Comparison of ENCODE assay signal across 1 cellular context in the genomic region with DNA sequence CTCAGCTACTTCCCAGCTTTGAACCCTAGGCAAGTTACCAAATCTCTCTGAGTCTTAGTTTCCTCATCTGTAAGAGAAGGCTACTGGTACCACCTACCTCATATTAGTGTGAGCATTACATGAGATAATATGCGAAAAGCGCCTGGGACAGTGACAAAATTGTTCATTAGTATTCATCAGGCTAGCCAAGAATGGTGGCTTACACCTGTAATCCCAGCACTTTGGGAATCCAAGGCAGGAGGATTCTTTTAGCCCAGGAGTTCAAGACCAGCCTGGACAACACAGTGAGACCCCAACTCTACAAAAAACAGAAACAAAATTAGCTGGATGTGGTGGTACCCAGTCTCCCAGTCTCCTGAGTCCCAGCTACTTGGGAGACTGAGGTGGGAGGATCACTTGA.
TF ChIP-seq lines count a peak whose summit lies in the region.

No MANE protein-coding gene starts in this region.

TF ChIP-seq in IMR-90, 13 proteins besides CTCF, POLR2A, EP300 and RAD21:
- no peak for TF ChIP-seq CHD1 (IDR thresholded peaks at IDR 0.05; ENCODE audit: low read depth, low read length)
- TF ChIP-seq FOS (IDR thresholded peaks at IDR 0.05; ENCODE audit: low read depth, low read length): no peak
- TF ChIP-seq, protein P1, sequence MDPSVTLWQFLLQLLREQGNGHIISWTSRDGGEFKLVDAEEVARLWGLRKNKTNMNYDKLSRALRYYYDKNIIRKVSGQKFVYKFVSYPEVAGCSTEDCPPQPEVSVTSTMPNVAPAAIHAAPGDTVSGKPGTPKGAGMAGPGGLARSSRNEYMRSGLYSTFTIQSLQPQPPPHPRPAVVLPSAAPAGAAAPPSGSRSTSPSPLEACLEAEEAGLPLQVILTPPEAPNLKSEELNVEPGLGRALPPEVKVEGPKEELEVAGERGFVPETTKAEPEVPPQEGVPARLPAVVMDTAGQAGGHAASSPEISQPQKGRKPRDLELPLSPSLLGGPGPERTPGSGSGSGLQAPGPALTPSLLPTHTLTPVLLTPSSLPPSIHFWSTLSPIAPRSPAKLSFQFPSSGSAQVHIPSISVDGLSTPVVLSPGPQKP (IDR thresholded peaks at IDR 0.05; ENCODE audit: borderline replicate concordance, low read depth, low read length): no peak
- no peak for TF ChIP-seq SMC3 (IDR thresholded peaks at IDR 0.05; ENCODE audit: low read depth, low read length)
- no peak for TF ChIP-seq CEBPB (IDR thresholded peaks at IDR 0.05; ENCODE audit: low read depth, low read length)
